Comparison of ENCODE assay signal across 14 cellular contexts in the genomic region with DNA sequence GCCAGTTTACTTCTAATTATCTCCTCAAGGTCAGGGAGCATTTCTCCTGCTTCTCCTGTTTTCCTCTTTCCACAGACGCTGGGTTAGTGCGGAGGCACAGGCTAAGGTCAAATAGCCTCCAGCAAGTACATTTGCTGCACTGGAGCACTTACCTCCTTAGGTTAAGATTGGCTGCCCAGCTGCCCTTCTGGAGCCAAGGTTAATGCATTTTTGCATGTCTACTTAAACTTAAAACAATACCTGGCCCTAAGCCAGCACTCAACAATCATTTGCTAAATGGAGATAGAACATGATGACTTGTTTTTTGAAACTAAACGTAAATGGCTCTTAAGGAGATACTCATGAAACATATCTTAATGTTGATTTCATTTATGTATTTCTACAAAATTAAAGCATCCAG.
"Had no signal": no experiment of that assay in that cellular context is flagged by ENCODE, and none has a peak within 500 bp of the region (broad histone marks: within the 10 kb centered on the region; RNA-seq: fewer than 3 reads in every experiment).

No MANE protein-coding gene starts in this region.

- H3K4me1 Mint-ChIP-seq: memory B cell; stimulated activated naive CD8-positive, alpha-beta T cell treated with anti-CD3 and anti-CD28 coated beads, Interleukin-15, amount 100 ng/mL, for 72 hours had no signal

- H3K36me3 ChIP-seq: breast epithelium, heart left ventricle, left ventricle myocardium inferior, thoracic aorta had no signal

- H3K27ac Mint-ChIP-seq: activated naive CD4-positive, alpha-beta T cell treated with anti-CD3 and anti-CD28 coated beads, Interleukin-2, amount 50 U/mL, for 72 hours; memory B cell had no signal

- FAIRE-seq: frontal cortex had no signal

- H3K4me3 ChIP-seq: breast epithelium, heart left ventricle, left ventricle myocardium inferior, thoracic aorta had no signal

- ATAC-seq: activated naive CD4-positive, alpha-beta T cell treated with anti-CD3 and anti-CD28 coated beads, Interleukin-2, amount 50 U/mL, for 72 hours; heart left ventricle had no signal

- H3K4me3 Mint-ChIP-seq: memory B cell; stimulated activated naive CD8-positive, alpha-beta T cell treated with anti-CD3 and anti-CD28 coated beads, Interleukin-15, amount 100 ng/mL, for 72 hours had no signal

- H3K27ac ChIP-seq: breast epithelium, heart left ventricle, left ventricle myocardium inferior, thoracic aorta had no signal

- DNase-seq: activated CD4-positive, alpha-beta T cell treated with anti-CD3 and anti-CD28 coated beads, Interleukin-2, amount 50 U/mL, for 1 hour; activated CD4-positive, CD25-positive, alpha-beta regulatory T cell; activated effector memory CD4-positive, alpha-beta T cell treated with Interleukin-2 at 50 U/mL for 16 hours; activated T-cell treated with anti-CD3 and anti-CD28 coated beads, Interleukin-2, amount 50 U/mL, for 1 hour; amygdala; heart left ventricle; left ventricle myocardium inferior; stimulated activated CD4-positive, alpha-beta T cell treated with anti-CD3 and anti-CD28 coated beads, Interleukin-4, amount 100 ng/mL, for 1 hour; stimulated activated naive CD8-positive, alpha-beta T cell treated with anti-CD3 and anti-CD28 coated beads, Interleukin-15, amount 100 ng/mL, for 72 hours had no signal

- H3K36me3 Mint-ChIP-seq: activated naive CD4-positive, alpha-beta T cell treated with anti-CD3 and anti-CD28 coated beads, Interleukin-2, amount 50 U/mL, for 72 hours; memory B cell had no signal

- H3K9me3 Mint-ChIP-seq: activated naive CD4-positive, alpha-beta T cell treated with anti-CD3 and anti-CD28 coated beads, Interleukin-2, amount 50 U/mL, for 72 hours; memory B cell; stimulated activated naive CD8-positive, alpha-beta T cell treated with anti-CD3 and anti-CD28 coated beads, Interleukin-15, amount 100 ng/mL, for 72 hours had no signal

- H3K9me3 ChIP-seq: breast epithelium, heart left ventricle, left ventricle myocardium inferior, thoracic aorta had no signal
